20 cellular contexts compared by ENCODE assay signal in genomic region chr3:14374444-14374883, GRCh38. TPM values are rescaled to one million over a fixed set of nuclear protein-coding genes. Genes with fewer than 3 reads are reported as not detected.
A peak's percentile ranks its signal among the peaks of the same experiment; 100 is the strongest.
DNase-seq lines count a peak whose midpoint lies in the region; ATAC-seq lines count a peak whose summit lies in the region.
"Had no signal": no experiment of that assay in that cellular context is flagged by ENCODE, and none has a peak within 500 bp of the region (broad histone marks: within the 10 kb centered on the region; RNA-seq: fewer than 3 reads in every experiment).

No MANE protein-coding gene starts in this region.

- H3K9ac ChIP-seq in NT2/D1 (ENCODE audit: insufficient read length, low read depth): peak overlapping the region; percentile 27
- H3K9ac ChIP-seq in trophoblast cell (ENCODE audit: low read length): no peak overlapping the region

- ATAC-seq in left ventricle myocardium superior (peak; percentile 71), HG03342 (IDR thresholded peaks at IDR 0.05; ENCODE audit: unreplicated experiment) (no peak), HG03565 (IDR thresholded peaks at IDR 0.05; ENCODE audit: unreplicated experiment) (no peak), HG02588 (IDR thresholded peaks at IDR 0.05; ENCODE audit: unreplicated experiment) (no peak)
- ATAC-seq: naive thymus-derived CD8-positive, alpha-beta T cell had no signal

- no peaks in the 10 kb centered on the region for H3K79me2 ChIP-seq in trophoblast cell (ENCODE audit: control insufficient read depth, insufficient read depth, low read length, poor library complexity)

- no peak overlapping the region for H3K4ac ChIP-seq in trophoblast cell (ENCODE audit: low read depth, low read length)

- H4K91ac ChIP-seq in trophoblast cell (ENCODE audit: low read depth, low read length): peak overlapping the region; percentile 48

- DNase-seq in AG08396 (ENCODE audit: low spot score): peak; percentile 39
- DNase-seq in NT2/D1 (ENCODE audit: low read depth, low spot score): no peak
- DNase-seq in left ventricle myocardium superior: peak; percentile 64
- DNase-seq in trophoblast cell: peak; percentile 55 to 71
- no peak for DNase-seq in head of caudate nucleus
- DNase-seq: activated CD4-positive, CD25-positive, alpha-beta regulatory T cell treated with anti-CD3 and anti-CD28 coated beads, Interleukin-2, amount 50 U/mL, for 72 hours; activated CD8-positive, alpha-beta memory T cell treated with anti-CD3 and anti-CD28 coated beads, Interleukin-2, amount 50 U/mL, for 48 hours; caudate nucleus; KBM-7; kidney glomerular epithelial cell; naive thymus-derived CD8-positive, alpha-beta T cell; NCI-H1417 treated with DMSO at 0.1 percent for 48 hours; NCI-H510A treated with DMSO at 0.1 percent for 48 hours; sigmoid colon; stimulated activated naive CD4-positive, alpha-beta T cell; T-helper 1 cell had no signal

- intact Hi-C loops in left ventricle myocardium superior (cut with micrococcal nuclease) (no loop called here), head of caudate nucleus (cut with DNase I) (no loop called here)

- no peak overlapping the region for H3K18ac ChIP-seq in trophoblast cell (ENCODE audit: low read length)

- no peak overlapping the region for H4K12ac ChIP-seq in trophoblast cell (ENCODE audit: low read depth, low read length)

- peak overlapping the region; percentile 20 for H4K8ac ChIP-seq in trophoblast cell (ENCODE audit: low read depth, low read length)

- H2BK120ac ChIP-seq in trophoblast cell (ENCODE audit: insufficient read depth, low read length, poor library complexity): peak overlapping the region; percentile 19

- peaks cover 33% of the 10 kb centered on the region for H3K4me1 ChIP-seq in NT2/D1 (ENCODE audit: insufficient read depth, insufficient read length)
- peaks cover 20 to 37% of the 10 kb centered on the region in 2 experiments for H3K4me1 ChIP-seq in trophoblast cell (ENCODE audit: control insufficient read depth in 1 of 2, insufficient read depth in 2 of 2, low read length in 2 of 2)

- peaks cover 9% of the 10 kb centered on the region for H3K79me1 ChIP-seq in trophoblast cell (ENCODE audit: low read length)

- H3K27me3 ChIP-seq in NT2/D1 (ENCODE audit: insufficient read depth, insufficient read length) (no peaks in the 10 kb centered on the region), trophoblast cell (ENCODE audit: insufficient read depth, low read length) (no peaks in the 10 kb centered on the region)
- H3K27me3 ChIP-seq: sigmoid colon had no signal

- no peak overlapping the region for H2AFZ ChIP-seq in trophoblast cell (ENCODE audit: insufficient read depth, low read length, poor library complexity)
- H2AFZ ChIP-seq: GM23338 had no signal

- peak overlapping the region; percentile 19 for H2BK12ac ChIP-seq in trophoblast cell (ENCODE audit: low read length)

- H3K36me3 ChIP-seq in NT2/D1 (ENCODE audit: insufficient read depth, insufficient read length, low read length): no peaks in the 10 kb centered on the region
- no peaks in the 10 kb centered on the region for H3K36me3 ChIP-seq in trophoblast cell (ENCODE audit: control insufficient read depth in 1 of 2, insufficient read depth in 2 of 2, low read length in 2 of 2)
- H3K36me3 ChIP-seq: sigmoid colon had no signal

- H3K14ac ChIP-seq in trophoblast cell (ENCODE audit: low read length): peak overlapping the region; percentile 55

- H2AK5ac ChIP-seq in trophoblast cell (ENCODE audit: low read length): no peak overlapping the region

- no peaks in the 10 kb centered on the region for H3K9me3 ChIP-seq in NT2/D1 (ENCODE audit: insufficient read depth, low read length)
- peaks cover 4% of the 10 kb centered on the region for H3K9me3 ChIP-seq in trophoblast cell (ENCODE audit: insufficient read depth, low read depth, low read length)
- H3K9me3 ChIP-seq: sigmoid colon had no signal

- no peak overlapping the region for H2BK5ac ChIP-seq in trophoblast cell (ENCODE audit: low read depth, low read length, poor library complexity)

- H3K23ac ChIP-seq in trophoblast cell (ENCODE audit: low read length): no peak overlapping the region

- H3K27ac ChIP-seq in trophoblast cell (ENCODE audit: low read depth, low read length): no peak overlapping the region
- H3K27ac ChIP-seq: sigmoid colon had no signal

- no peak overlapping the region for H3K4me3 ChIP-seq in NT2/D1 (ENCODE audit: insufficient read length, low read depth)
- H3K4me3 ChIP-seq in trophoblast cell (ENCODE audit: low read depth, low read length): no peak overlapping the region
- H3K4me3 ChIP-seq: GM23338, sigmoid colon had no signal

- no peak overlapping the region for H3K4me2 ChIP-seq in trophoblast cell (ENCODE audit: low read length)
- H3K4me2 ChIP-seq: GM23338 had no signal

- WGBS in trophoblast cell (ENCODE audit: extremely low coverage, insufficient coverage, insufficient read length): no CpG with 5 or more reads among the region's 8 CpGs

RNA-seq across cellular contexts. Expression of gene SLC6A6, which starts 27.9 kb away (rescaled TPM):
- 14.1 TPM for total RNA-seq in left ventricle myocardium superior
- polyA plus RNA-seq in trophoblast cell (2013): 64.5 and 69.3 TPM in 2 replicates

Comparison
In these comparisons a context has a peak if more than half of its experiments do, and no peak if none do; other contexts are left out.
1. DNase-seq: peak in AG08396 (single experiment), left ventricle myocardium superior (single experiment) and trophoblast cell (2 of 2); none in NT2/D1 (single experiment) and head of caudate nucleus (0 of 42).